8 cellular contexts compared by ENCODE assay signal in the genomic region with DNA sequence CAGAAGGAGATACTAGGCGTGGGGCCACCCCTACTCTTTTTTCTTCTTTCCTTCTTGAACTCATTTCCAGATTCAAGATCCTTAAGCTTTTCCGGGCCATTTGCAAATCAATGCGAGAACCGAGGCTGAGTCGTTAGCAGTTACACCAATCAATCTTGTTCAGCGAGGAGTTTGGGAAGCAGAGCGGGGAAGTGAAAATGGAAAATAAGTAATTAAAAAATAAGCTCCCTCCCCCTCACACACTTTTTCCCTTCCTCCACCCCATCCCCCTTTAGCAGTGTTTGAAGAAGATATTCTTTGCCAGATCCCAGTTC. TPM values are rescaled to one million over a fixed set of nuclear protein-coding genes. Genes with fewer than 3 reads are reported as not detected.
DNase-seq lines count a peak whose midpoint lies in the region; ATAC-seq and TF ChIP-seq lines count a peak whose summit lies in the region.

No MANE protein-coding gene starts in this region.

- ATAC-seq in GM21515 (IDR thresholded peaks at IDR 0.05; ENCODE audit: unreplicated experiment) (no peak), left colon (no peak)

- peak overlapping the region; percentile 44; the same call in 1 of the 2 replicates for H3K4me3 ChIP-seq in GM08714 (ENCODE audit: low read length)
- peak overlapping the region; percentile 86 for H3K4me3 ChIP-seq in fibroblast of mammary gland (ENCODE audit: control insufficient read depth, low read depth, low read length)

- no peak for TF ChIP-seq CTCF in fibroblast of mammary gland (conservative IDR thresholded peaks at IDR 0.05; ENCODE audit: control insufficient read depth, insufficient read depth, low read depth, low read length)

- intact Hi-C loops in left colon (cut with DNase I, micrococcal nuclease) = loop anchor here in 1 of 2 donors (10.0 kb wide), 1 partner anchor 219 kb away; no protein-coding TSS in a partner anchor

- DNase-seq in NCI-H526 treated with DMSO at 0.1 percent for 48 hours (lab: John Stamatoyannopoulos, UW) (peak; percentile 55), fibroblast of mammary gland (ENCODE audit: low read depth) (peak; percentile 48), renal cortical epithelial cell (ENCODE audit: low read depth) (peak; percentile 50), T1000 (lab: John Stamatoyannopoulos, UW) (no peak), COLO829 (ENCODE audit: low spot score) (no peak), left colon (no peak)

RNA-seq across cellular contexts. Expression of a gene that starts 1.7 kb away (rescaled TPM):
- total RNA-seq in renal cortical epithelial cell (1.6 and 14.9 TPM in 2 replicates), left colon (10 to 100 TPM in 1 of 2 donors, 1 to 10 TPM in 1; 4.2 to 13.1 TPM)

Comparison
In these comparisons a context has a peak if more than half of its experiments do, and no peak if none do; other contexts are left out.
1. DNase-seq: peak in NCI-H526 treated with DMSO at 0.1 percent for 48 hours (single experiment), fibroblast of mammary gland (single experiment) and renal cortical epithelial cell (single experiment); none in T1000 (single experiment), COLO829 (single experiment) and left colon (0 of 2).